In the genomic region with DNA sequence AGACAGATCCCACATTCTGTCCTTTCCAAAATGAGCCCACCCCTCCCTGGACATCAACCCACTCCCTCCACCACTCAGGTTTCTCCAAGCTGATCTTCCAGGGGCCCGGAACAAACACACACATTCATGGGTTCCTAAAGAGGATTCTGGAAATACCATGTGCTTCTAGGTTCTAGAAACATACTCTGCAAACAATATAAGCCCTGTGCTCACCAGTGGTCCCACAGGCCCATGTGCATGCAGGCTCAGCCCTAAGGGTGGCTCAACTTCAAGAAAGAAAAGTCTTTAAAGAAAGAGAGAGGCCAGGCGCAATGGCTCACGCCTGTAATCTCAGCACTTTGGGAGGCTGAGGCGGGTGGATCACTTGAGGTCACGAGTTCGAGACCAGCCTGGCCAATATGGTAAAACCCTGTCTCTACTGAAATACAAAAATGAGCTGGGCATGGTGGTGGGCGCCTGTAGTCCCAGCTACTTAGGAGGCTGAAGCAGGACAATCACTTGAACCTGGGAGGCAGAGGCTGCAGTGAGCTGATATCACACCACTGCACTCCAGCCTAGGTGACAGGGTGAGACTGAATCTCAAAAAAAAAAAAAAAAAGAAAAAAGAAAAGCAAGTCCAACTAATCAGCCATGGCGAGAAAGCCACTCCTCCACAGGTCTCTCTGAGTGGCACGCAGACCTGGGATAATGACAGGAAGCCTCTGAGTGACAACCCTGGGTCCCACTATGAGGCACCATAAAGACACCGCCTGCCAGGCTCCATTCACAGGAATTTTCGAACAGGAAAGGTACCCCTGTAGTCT, we compare ENCODE assay signal across 9 cellular contexts. TPM values are rescaled to one million over a fixed set of nuclear protein-coding genes. Genes with fewer than 3 reads are reported as not detected.
DNase-seq lines count a peak whose midpoint lies in the region; ATAC-seq and TF ChIP-seq lines count a peak whose summit lies in the region.
"Had no signal": no experiment of that assay in that cellular context is flagged by ENCODE, and none has a peak within 500 bp of the region (broad histone marks: within the 10 kb centered on the region; RNA-seq: fewer than 3 reads in every experiment).

No MANE protein-coding gene starts in this region.

- DNase-seq in activated naive CD8-positive, alpha-beta T cell treated with anti-CD3 and anti-CD28 coated beads, Interleukin-2, amount 50 U/mL, for 24 hours: no peak
- DNase-seq in activated CD8-positive, alpha-beta T cell treated with anti-CD3 and anti-CD28 coated beads, Interleukin-2, amount 10 ng/mL, durations not matched to agents 7 days and 5 days: no peak
- DNase-seq in naive B cell: no peak
- DNase-seq in type B pancreatic cell (ENCODE audit: extremely low spot score, unreplicated experiment): no peak
- DNase-seq in GDM1 (lab: John Stamatoyannopoulos, UW): no peak
- DNase-seq in AML-193 (lab: John Stamatoyannopoulos, UW): no peak
- no peak for DNase-seq in activated CD4-positive, CD25-positive, alpha-beta regulatory T cell (lab: John Stamatoyannopoulos, UW)
- DNase-seq: NCI-H1930 had no signal

- no peak overlapping the region for H3K4me3 Mint-ChIP-seq in activated naive CD8-positive, alpha-beta T cell
- no peak overlapping the region for H3K4me3 Mint-ChIP-seq in activated naive CD8-positive, alpha-beta T cell treated with anti-CD3 and anti-CD28 coated beads, Interleukin-2, amount 50 U/mL, for 24 hours
- H3K4me3 Mint-ChIP-seq in activated CD8-positive, alpha-beta T cell treated with anti-CD3 and anti-CD28 coated beads, Interleukin-2, amount 10 ng/mL, durations not matched to agents 7 days and 5 days: no peak overlapping the region
- H3K4me3 Mint-ChIP-seq in naive B cell: peak overlapping the region in 6 of 8 donors; percentile 21 to 78 (median 30)
- no peak overlapping the region for H3K4me3 Mint-ChIP-seq in type B pancreatic cell

- H3K27ac Mint-ChIP-seq in activated naive CD8-positive, alpha-beta T cell: peak overlapping the region; percentile 81
- H3K27ac Mint-ChIP-seq in activated naive CD8-positive, alpha-beta T cell treated with anti-CD3 and anti-CD28 coated beads, Interleukin-2, amount 50 U/mL, for 24 hours: no peak overlapping the region
- peak overlapping the region; percentile 74 for H3K27ac Mint-ChIP-seq in activated CD8-positive, alpha-beta T cell treated with anti-CD3 and anti-CD28 coated beads, Interleukin-2, amount 10 ng/mL, durations not matched to agents 7 days and 5 days
- H3K27ac Mint-ChIP-seq in naive B cell (peak overlapping the region; percentile 81 to 100 (median 99)), type B pancreatic cell (peak overlapping the region; percentile 47)

- no peaks in the 10 kb centered on the region for H3K27me3 Mint-ChIP-seq in activated naive CD8-positive, alpha-beta T cell
- H3K27me3 Mint-ChIP-seq in activated naive CD8-positive, alpha-beta T cell treated with anti-CD3 and anti-CD28 coated beads, Interleukin-2, amount 50 U/mL, for 24 hours: no peaks in the 10 kb centered on the region
- H3K27me3 Mint-ChIP-seq in activated CD8-positive, alpha-beta T cell treated with anti-CD3 and anti-CD28 coated beads, Interleukin-2, amount 10 ng/mL, durations not matched to agents 7 days and 5 days (ENCODE audit: low read depth): no peaks in the 10 kb centered on the region
- H3K27me3 Mint-ChIP-seq in naive B cell: no peaks in the 10 kb centered on the region
- H3K27me3 Mint-ChIP-seq in type B pancreatic cell: no peaks in the 10 kb centered on the region

- CTCF ChIA-PET in activated CD8-positive, alpha-beta T cell treated with anti-CD3 and anti-CD28 coated beads, Interleukin-2, amount 10 ng/mL, durations not matched to agents 7 days and 5 days (lab: Charles Lee): interaction anchor here (0.8 to 4.9 kb wide), 7 partner anchors 11 to 52 kb away, joined by 3 to 36 read pairs (median 4); a partner anchor contains a TSS

- no peak for TF ChIP-seq CTCF in type B pancreatic cell (conservative IDR thresholded peaks at IDR 0.05)

- POLR2A ChIA-PET in activated CD8-positive, alpha-beta T cell treated with anti-CD3 and anti-CD28 coated beads, Interleukin-2, amount 10 ng/mL, durations not matched to agents 7 days and 5 days (lab: Charles Lee): interaction anchor here (1.3 to 3.4 kb wide), 3 partner anchors 12 to 39 kb away, joined by 4 to 40 read pairs (median 20); a partner anchor contains a TSS

- peaks cover 87% of the 10 kb centered on the region for H3K4me1 Mint-ChIP-seq in activated naive CD8-positive, alpha-beta T cell (ENCODE audit: low read depth)
- peaks cover 87% of the 10 kb centered on the region for H3K4me1 Mint-ChIP-seq in activated naive CD8-positive, alpha-beta T cell treated with anti-CD3 and anti-CD28 coated beads, Interleukin-2, amount 50 U/mL, for 24 hours
- H3K4me1 Mint-ChIP-seq in activated CD8-positive, alpha-beta T cell treated with anti-CD3 and anti-CD28 coated beads, Interleukin-2, amount 10 ng/mL, durations not matched to agents 7 days and 5 days (ENCODE audit: low read depth): peaks cover 84% of the 10 kb centered on the region
- peaks cover 75 to 97% (median 85%) of the 10 kb centered on the region in 3 donors for H3K4me1 Mint-ChIP-seq in naive B cell
- peaks cover 61% of the 10 kb centered on the region for H3K4me1 Mint-ChIP-seq in type B pancreatic cell (ENCODE audit: unreplicated experiment)

- no peak for ATAC-seq in activated naive CD8-positive, alpha-beta T cell treated with anti-CD3 and anti-CD28 coated beads, Interleukin-2, amount 50 U/mL, for 24 hours
- no peak for ATAC-seq in activated CD8-positive, alpha-beta T cell treated with anti-CD3 and anti-CD28 coated beads, Interleukin-2, amount 10 ng/mL, durations not matched to agents 7 days and 5 days
- no peak for ATAC-seq in naive B cell (ENCODE audit: low read depth in 2 of 2)

- H3K36me3 Mint-ChIP-seq in activated naive CD8-positive, alpha-beta T cell: no peaks in the 10 kb centered on the region
- H3K36me3 Mint-ChIP-seq in activated naive CD8-positive, alpha-beta T cell treated with anti-CD3 and anti-CD28 coated beads, Interleukin-2, amount 50 U/mL, for 24 hours (ENCODE audit: low read depth): peaks cover 11% of the 10 kb centered on the region
- peaks cover 14% of the 10 kb centered on the region for H3K36me3 Mint-ChIP-seq in activated CD8-positive, alpha-beta T cell treated with anti-CD3 and anti-CD28 coated beads, Interleukin-2, amount 10 ng/mL, durations not matched to agents 7 days and 5 days (ENCODE audit: low read depth)
- H3K36me3 Mint-ChIP-seq in naive B cell: no peaks in the 10 kb centered on the region
- H3K36me3 Mint-ChIP-seq in type B pancreatic cell: peaks cover 7% of the 10 kb centered on the region

- no peaks in the 10 kb centered on the region for H3K9me3 Mint-ChIP-seq in activated naive CD8-positive, alpha-beta T cell (ENCODE audit: low read depth)
- no peaks in the 10 kb centered on the region for H3K9me3 Mint-ChIP-seq in activated naive CD8-positive, alpha-beta T cell treated with anti-CD3 and anti-CD28 coated beads, Interleukin-2, amount 50 U/mL, for 24 hours
- H3K9me3 Mint-ChIP-seq in activated CD8-positive, alpha-beta T cell treated with anti-CD3 and anti-CD28 coated beads, Interleukin-2, amount 10 ng/mL, durations not matched to agents 7 days and 5 days (ENCODE audit: insufficient read depth): no peaks in the 10 kb centered on the region
- H3K9me3 Mint-ChIP-seq in naive B cell (no peaks in the 10 kb centered on the region), type B pancreatic cell (no peaks in the 10 kb centered on the region)

RNA-seq across cellular contexts. Expression of a gene that starts 59.5 kb away (rescaled TPM):
- 10 to 100 TPM; 24.4 to 25.6 TPM for total RNA-seq in activated CD8-positive, alpha-beta T cell treated with anti-CD3 and anti-CD28 coated beads, Interleukin-2, amount 10 ng/mL, durations not matched to agents 7 days and 5 days
- polyA plus RNA-seq in naive B cell (ENCODE audit: low read depth in 6 of 6): 10 to 100 TPM; 10.6 to 19.7 (median 15.4) TPM
- total RNA-seq in type B pancreatic cell (ENCODE audit: low replicate concordance): 35.5 and 64.8 TPM in 2 replicates

Comparison
In these comparisons a context has a peak if more than half of its experiments do, and no peak if none do; other contexts are left out.
1. H3K4me3 Mint-ChIP-seq: peak in naive B cell (6 of 8); none in activated naive CD8-positive, alpha-beta T cell (single experiment), activated naive CD8-positive, alpha-beta T cell treated with anti-CD3 and anti-CD28 coated beads, Interleukin-2, amount 50 U/mL, for 24 hours (single experiment), activated CD8-positive, alpha-beta T cell treated with anti-CD3 and anti-CD28 coated beads, Interleukin-2, amount 10 ng/mL, durations not matched to agents 7 days and 5 days (single experiment) and type B pancreatic cell (single experiment).